In the genomic region with DNA sequence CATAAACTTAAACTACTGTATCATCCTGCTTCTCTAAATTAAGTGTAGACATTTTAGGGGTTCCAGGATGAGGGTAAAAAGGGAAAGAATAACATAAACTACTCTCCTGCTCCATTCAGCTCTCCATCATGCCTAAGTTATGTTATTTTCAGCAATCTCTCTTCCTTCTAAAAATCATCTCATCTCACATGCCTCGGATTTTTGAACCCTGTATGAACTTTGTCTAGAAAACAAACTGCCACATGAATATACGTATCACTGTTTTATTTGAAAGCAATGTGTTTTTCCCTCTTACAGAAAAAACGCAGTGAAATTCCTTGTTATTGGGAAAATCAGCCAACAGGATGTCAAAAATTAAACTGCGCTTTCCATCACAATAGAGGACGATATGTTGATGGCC, we compare ENCODE assay signal across 22 cellular contexts. TPM values are rescaled to one million over a fixed set of nuclear protein-coding genes. Genes with fewer than 3 reads are reported as not detected.
DNase-seq lines count a peak whose midpoint lies in the region; TF ChIP-seq lines count a peak whose summit lies in the region.
"Had no signal": no experiment of that assay in that cellular context is flagged by ENCODE, and none has a peak within 500 bp of the region (broad histone marks: within the 10 kb centered on the region; RNA-seq: fewer than 3 reads in every experiment).

No MANE protein-coding gene starts in this region.

- no peaks in the 10 kb centered on the region for H3K27me3 ChIP-seq in SK-N-SH (ENCODE audit: insufficient read depth)
- H3K27me3 ChIP-seq in endodermal cell (ENCODE audit: control insufficient read depth, insufficient read depth, low read length, poor library complexity, severe bottlenecking): no peaks in the 10 kb centered on the region
- H3K27me3 ChIP-seq: BLaER1 had no signal

- no peaks in the 10 kb centered on the region for H3K9me3 ChIP-seq in SK-N-SH
- H3K9me3 ChIP-seq in endodermal cell (ENCODE audit: control insufficient read depth, low read length): no peaks in the 10 kb centered on the region
- H3K9me3 ChIP-seq: BLaER1 had no signal

- peaks cover 16% of the 10 kb centered on the region for H3K36me3 Mint-ChIP-seq in activated naive CD4-positive, alpha-beta T cell treated with anti-CD3 and anti-CD28 coated beads, Interleukin-2, amount 50 U/mL, for 24 hours
- H3K36me3 Mint-ChIP-seq in activated naive CD4-positive, alpha-beta T cell treated with anti-CD3 and anti-CD28 coated beads, Interleukin-2, amount 10 ng/mL, durations not matched to agents 7 days and 5 days: peaks cover 52% of the 10 kb centered on the region
- peaks cover 77% of the 10 kb centered on the region for H3K36me3 Mint-ChIP-seq in endodermal cell (ENCODE audit: low read depth)

- no peaks in the 10 kb centered on the region for H3K9me3 Mint-ChIP-seq in activated naive CD4-positive, alpha-beta T cell treated with anti-CD3 and anti-CD28 coated beads, Interleukin-2, amount 50 U/mL, for 24 hours
- H3K9me3 Mint-ChIP-seq in activated naive CD4-positive, alpha-beta T cell treated with anti-CD3 and anti-CD28 coated beads, Interleukin-2, amount 10 ng/mL, durations not matched to agents 7 days and 5 days: no peaks in the 10 kb centered on the region
- no peaks in the 10 kb centered on the region for H3K9me3 Mint-ChIP-seq in endodermal cell
- H3K9me3 Mint-ChIP-seq: CD4-positive, alpha-beta T cell; GM23338; H9 had no signal

- POLR2A ChIA-PET in SK-N-SH (lab: Yijun Ruan, JAX): no interaction called here

- H3K27ac Mint-ChIP-seq in activated naive CD4-positive, alpha-beta T cell treated with anti-CD3 and anti-CD28 coated beads, Interleukin-2, amount 50 U/mL, for 24 hours: peak overlapping the region; percentile 21
- no peak overlapping the region for H3K27ac Mint-ChIP-seq in activated naive CD4-positive, alpha-beta T cell treated with anti-CD3 and anti-CD28 coated beads, Interleukin-2, amount 10 ng/mL, durations not matched to agents 7 days and 5 days
- no peak overlapping the region for H3K27ac Mint-ChIP-seq in endodermal cell
- H3K27ac Mint-ChIP-seq: CD4-positive, alpha-beta T cell; GM23338; H9 had no signal

- H3K9me2 ChIP-seq in SK-N-SH: no peaks in the 10 kb centered on the region

- H3K27ac ChIP-seq in SK-N-SH (ENCODE audit: low read depth in 2 of 2, low read length in 1 of 2) (peak overlapping the region; percentile 58 to 62; a peak in 3 of 4 replicates), endodermal cell (ENCODE audit: low read depth, low read length) (no peak overlapping the region)
- H3K27ac ChIP-seq: BLaER1, RWPE1 had no signal

- H3K4me3 ChIP-seq in SK-N-SH (ENCODE audit: low read depth in 2 of 2, low read length in 1 of 2) (no peak overlapping the region), endodermal cell (ENCODE audit: low read length) (no peak overlapping the region)
- H3K4me3 ChIP-seq: BLaER1, GM23338 had no signal

- H3K36me3 ChIP-seq in SK-N-SH (replicated peaks in 1 of 2; ENCODE audit: control insufficient read depth in 1 of 2, insufficient read depth in 2 of 2, low read length in 1 of 2) (peaks cover 78 to 83% of the 10 kb centered on the region in 2 experiments), endodermal cell (ENCODE audit: control insufficient read depth, insufficient read depth, low read length) (peaks cover 90% of the 10 kb centered on the region)

- CTCF ChIA-PET in activated naive CD4-positive, alpha-beta T cell treated with anti-CD3 and anti-CD28 coated beads, Interleukin-2, amount 10 ng/mL, durations not matched to agents 7 days and 5 days (lab: Charles Lee): interaction anchor here (0.8 to 1.3 kb wide), 2 partner anchors 12 to 125 kb away, joined by 3 to 4 read pairs; no protein-coding TSS in a partner anchor
- CTCF ChIA-PET in SK-N-SH (lab: Yijun Ruan, JAX): no interaction called here

- WGBS in SK-N-SH (ENCODE audit: low lambda C conversion rate): 83% methylated on average over 5 of the region's 5 CpGs
- WGBS in endodermal cell (ENCODE audit: insufficient coverage in 1 of 2, insufficient read length in 1 of 2), 2 experiments: 92 to 98% methylated on average over 5 of the region's 5 CpGs

- peaks cover 4 to 5% of the 10 kb centered on the region in 2 experiments; a peak in 2 of 4 replicates for H3K4me1 ChIP-seq in SK-N-SH (ENCODE audit: control insufficient read depth in 1 of 2, insufficient read depth in 2 of 2, low read depth in 1 of 2, low read length in 1 of 2)
- no peaks in the 10 kb centered on the region for H3K4me1 ChIP-seq in endodermal cell (ENCODE audit: control insufficient read depth, insufficient read depth, low read length)
- H3K4me1 ChIP-seq: BLaER1 had no signal

- H2AFZ ChIP-seq in SK-N-SH (ENCODE audit: low read depth): no peak overlapping the region
- H2AFZ ChIP-seq: GM23338 had no signal

- no peak for DNase-seq in activated naive CD4-positive, alpha-beta T cell treated with anti-CD3 and anti-CD28 coated beads, Interleukin-2, amount 10 ng/mL, durations not matched to agents 7 days and 5 days
- DNase-seq in SK-N-SH (no peak), dermis blood vessel endothelial cell (peak; percentile 20), lung microvascular endothelial cell (ENCODE audit: low read depth in 2 of 2) (peak; percentile 17 to 79), activated gamma-delta T cell treated with Interleukin-2 at 50 U/mL for 16 hours (no peak), endodermal cell (no peak)
- no peak for DNase-seq in stimulated activated CD4-positive, alpha-beta T cell treated with anti-CD3 and anti-CD28 coated beads, Interleukin-1b, Interleukin-23, amount 100 ng/mL, for 48 hours
- DNase-seq: 8988T; CD4-positive, alpha-beta T cell; DMS53; H9; NCI-H1048; NCI-H1417; NCI-H1694; NCI-H2029 treated with DMSO at 0.1 percent for 48 hours; NCI-H2227 treated with DMSO at 0.1 percent for 48 hours; NCI-H526 treated with DMSO at 0.1 percent for 48 hours; SHP77 treated with DMSO at 0.1 percent for 48 hours had no signal

- peaks cover 19% of the 10 kb centered on the region for H4K20me1 ChIP-seq in SK-N-SH (ENCODE audit: insufficient read depth)

- no peak overlapping the region for H3K4me3 Mint-ChIP-seq in activated naive CD4-positive, alpha-beta T cell treated with anti-CD3 and anti-CD28 coated beads, Interleukin-2, amount 50 U/mL, for 24 hours
- H3K4me3 Mint-ChIP-seq in activated naive CD4-positive, alpha-beta T cell treated with anti-CD3 and anti-CD28 coated beads, Interleukin-2, amount 10 ng/mL, durations not matched to agents 7 days and 5 days: no peak overlapping the region
- H3K4me3 Mint-ChIP-seq in endodermal cell: no peak overlapping the region
- H3K4me3 Mint-ChIP-seq: CD4-positive, alpha-beta T cell; GM23338; H9 had no signal

- no peak for TF ChIP-seq EP300 in SK-N-SH (IDR thresholded peaks at IDR 0.05; ENCODE audit: borderline replicate concordance in 1 of 2, low read depth in 1 of 2, low read length in 1 of 2)

- H3K9ac ChIP-seq in SK-N-SH: no peak overlapping the region
- H3K9ac ChIP-seq in endodermal cell (ENCODE audit: extremely low read depth, low read length, poor library complexity, severe bottlenecking): no peak overlapping the region
- H3K9ac ChIP-seq: BLaER1 had no signal

- H3K4me1 Mint-ChIP-seq in activated naive CD4-positive, alpha-beta T cell treated with anti-CD3 and anti-CD28 coated beads, Interleukin-2, amount 50 U/mL, for 24 hours: peaks cover 26% of the 10 kb centered on the region
- peaks cover 4% of the 10 kb centered on the region for H3K4me1 Mint-ChIP-seq in activated naive CD4-positive, alpha-beta T cell treated with anti-CD3 and anti-CD28 coated beads, Interleukin-2, amount 10 ng/mL, durations not matched to agents 7 days and 5 days
- no peaks in the 10 kb centered on the region for H3K4me1 Mint-ChIP-seq in endodermal cell
- H3K4me1 Mint-ChIP-seq: GM23338, H9 had no signal

- no peak for TF ChIP-seq RAD21 in SK-N-SH (IDR thresholded peaks at IDR 0.05; ENCODE audit: low read length)

- H3F3A ChIP-seq in SK-N-SH (replicated peaks; ENCODE audit: insufficient read depth): peaks cover 23% of the 10 kb centered on the region

- no peak overlapping the region for H3K4me2 ChIP-seq in SK-N-SH
- H3K4me2 ChIP-seq: BLaER1, GM23338 had no signal

- TF ChIP-seq CTCF in SK-N-SH (IDR thresholded peaks at IDR 0.05) (no peak), endodermal cell (conservative IDR thresholded peaks at IDR 0.05) (no peak)

- peaks cover 59% of the 10 kb centered on the region for H3K79me2 ChIP-seq in SK-N-SH (ENCODE audit: insufficient read depth)

- no peaks in the 10 kb centered on the region for H3K27me3 Mint-ChIP-seq in activated naive CD4-positive, alpha-beta T cell treated with anti-CD3 and anti-CD28 coated beads, Interleukin-2, amount 50 U/mL, for 24 hours
- no peaks in the 10 kb centered on the region for H3K27me3 Mint-ChIP-seq in activated naive CD4-positive, alpha-beta T cell treated with anti-CD3 and anti-CD28 coated beads, Interleukin-2, amount 10 ng/mL, durations not matched to agents 7 days and 5 days
- H3K27me3 Mint-ChIP-seq in endodermal cell (ENCODE audit: insufficient read depth): no peaks in the 10 kb centered on the region
- H3K27me3 Mint-ChIP-seq: CD4-positive, alpha-beta T cell had no signal

TF ChIP-seq in SK-N-SH, 30 proteins besides CTCF, POLR2A, EP300 and RAD21 (continues in another document):
- 0 out of 2 replicates have a peak, but pooled peaks have one; percentile 18 for TF ChIP-seq RXRA (IDR thresholded peaks at IDR 0.05; ENCODE audit: borderline replicate concordance, low read depth)
- no peak for TF ChIP-seq RFX5 (IDR thresholded peaks at IDR 0.05; ENCODE audit: low read length)
- no peak for TF ChIP-seq TEAD4 (IDR thresholded peaks at IDR 0.05; ENCODE audit: borderline replicate concordance, insufficient read depth)

RNA-seq across cellular contexts. Expression of a gene that starts 32.6 kb away (rescaled TPM):
- 2.5 and 3.2 TPM in 2 replicates for polyA plus RNA-seq in SK-N-SH (2012; rRNA removed)
- 1.6 and 2.4 TPM in 2 replicates for polyA plus RNA-seq in SK-N-SH (2012; cell fraction: cytosol; rRNA removed)
- polyA plus RNA-seq in SK-N-SH (2012; cell fraction: nucleus; rRNA removed): 3.7 and 6.8 TPM in 2 replicates
- total RNA-seq in dermis blood vessel endothelial cell (10.0 and 21.8 TPM in 2 replicates), lung microvascular endothelial cell (10.0 and 10.9 TPM in 2 replicates), endodermal cell (10 to 100 TPM; 27.8 to 50.4 TPM)
- 8.7 TPM for polyA plus RNA-seq in endodermal cell (2013, experiment 1 of 2)
- 9.0 TPM for polyA plus RNA-seq in endodermal cell (2013, experiment 2 of 2)

RNA-seq across cellular contexts. Expression of a gene that starts 32.6 kb away (rescaled TPM):
- 38.0 and 49.6 TPM in 2 replicates for polyA plus RNA-seq in SK-N-SH (2012; rRNA removed)
- 46.4 and 51.3 TPM in 2 replicates for polyA plus RNA-seq in SK-N-SH (2012; cell fraction: cytosol; rRNA removed)
- polyA plus RNA-seq in SK-N-SH (2012; cell fraction: nucleus; rRNA removed): 59.8 and 83.2 TPM in 2 replicates
- total RNA-seq in dermis blood vessel endothelial cell (122 and 144 TPM in 2 replicates), lung microvascular endothelial cell (59.9 and 78.4 TPM in 2 replicates), endodermal cell (100 to 1,000 TPM in 1 of 2 donors, 10 to 100 TPM in 1; 83.9 to 119 TPM)
- polyA plus RNA-seq in endodermal cell (2013, experiment 1 of 2): 76.8 TPM
- polyA plus RNA-seq in endodermal cell (2013, experiment 2 of 2): 75.4 TPM

RNA-seq across cellular contexts. Expression of a gene that starts 33.4 kb away (rescaled TPM):
- polyA plus RNA-seq in SK-N-SH (2012; rRNA removed): 177 and 359 TPM in 2 replicates
- polyA plus RNA-seq in SK-N-SH (2012; cell fraction: cytosol; rRNA removed): 253 and 593 TPM in 2 replicates
- polyA plus RNA-seq in SK-N-SH (2012; cell fraction: nucleus; rRNA removed): 114 and 138 TPM in 2 replicates
- total RNA-seq in dermis blood vessel endothelial cell: 74.5 and 125 TPM in 2 replicates
- total RNA-seq in lung microvascular endothelial cell: 45.2 and 63.2 TPM in 2 replicates
- total RNA-seq in endodermal cell: 100 to 1,000 TPM; 273 to 498 TPM
- 278 TPM for polyA plus RNA-seq in endodermal cell (2013, experiment 1 of 2)
- 267 TPM for polyA plus RNA-seq in endodermal cell (2013, experiment 2 of 2)

Comparison
In these comparisons a context has a peak if more than half of its experiments do, and no peak if none do; other contexts are left out.
1. DNase-seq: peak in dermis blood vessel endothelial cell (single experiment) and lung microvascular endothelial cell (2 of 2); none in activated naive CD4-positive, alpha-beta T cell treated with anti-CD3 and anti-CD28 coated beads, Interleukin-2, amount 10 ng/mL, durations not matched to agents 7 days and 5 days (single experiment), SK-N-SH (single experiment), activated gamma-delta T cell treated with Interleukin-2 at 50 U/mL for 16 hours (single experiment), endodermal cell (single experiment) and stimulated activated CD4-positive, alpha-beta T cell treated with anti-CD3 and anti-CD28 coated beads, Interleukin-1b, Interleukin-23, amount 100 ng/mL, for 48 hours (single experiment).